Comparison of ENCODE assay signal across 1 cellular context in the genomic region with DNA sequence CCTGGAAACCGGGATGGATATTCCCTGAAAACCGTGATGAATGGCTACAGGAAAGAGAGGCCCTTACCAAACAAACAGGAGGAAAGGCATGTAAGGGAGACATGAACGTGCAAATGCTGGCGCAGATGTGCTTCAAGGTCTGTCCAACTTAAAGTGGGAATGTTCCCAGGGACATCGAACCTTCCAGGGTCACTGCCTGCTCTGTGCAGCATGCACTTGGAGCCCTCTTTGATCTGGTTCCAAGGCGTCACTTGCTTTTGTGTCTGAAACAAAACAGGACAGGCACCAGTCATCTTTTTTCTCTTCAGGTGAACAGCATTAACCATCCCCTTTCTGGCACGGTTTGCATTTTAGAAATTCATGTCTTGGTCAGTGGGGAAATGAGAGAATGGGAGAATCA.
A peak's percentile ranks its signal among the peaks of the same experiment; 100 is the strongest.
TF ChIP-seq lines count a peak whose summit lies in the region.

No MANE protein-coding gene starts in this region.

TF ChIP-seq in HepG2, 621 proteins besides CTCF, POLR2A, EP300 and RAD21 (continued from another document and continues in another):
- peak; percentile 58; the same call in 1 of the 2 replicates for TF ChIP-seq SSRP1 (CRISPR knock-in tag; IDR thresholded peaks at IDR 0.05)
- peak; percentile 83 for TF ChIP-seq SALL1 (CRISPR knock-in tag; IDR thresholded peaks at IDR 0.05)
- TF ChIP-seq ZNF329 (CRISPR knock-in tag; IDR thresholded peaks at IDR 0.05; ENCODE audit: low read depth), result no peak
- TF ChIP-seq SOX5 (CRISPR knock-in tag; IDR thresholded peaks at IDR 0.05; ENCODE audit: borderline replicate concordance), result peak; percentile 94
- TF ChIP-seq SKI (IDR thresholded peaks at IDR 0.05; ENCODE audit: partially characterized antibody), result peak; percentile 27
- TF ChIP-seq, protein P1, sequence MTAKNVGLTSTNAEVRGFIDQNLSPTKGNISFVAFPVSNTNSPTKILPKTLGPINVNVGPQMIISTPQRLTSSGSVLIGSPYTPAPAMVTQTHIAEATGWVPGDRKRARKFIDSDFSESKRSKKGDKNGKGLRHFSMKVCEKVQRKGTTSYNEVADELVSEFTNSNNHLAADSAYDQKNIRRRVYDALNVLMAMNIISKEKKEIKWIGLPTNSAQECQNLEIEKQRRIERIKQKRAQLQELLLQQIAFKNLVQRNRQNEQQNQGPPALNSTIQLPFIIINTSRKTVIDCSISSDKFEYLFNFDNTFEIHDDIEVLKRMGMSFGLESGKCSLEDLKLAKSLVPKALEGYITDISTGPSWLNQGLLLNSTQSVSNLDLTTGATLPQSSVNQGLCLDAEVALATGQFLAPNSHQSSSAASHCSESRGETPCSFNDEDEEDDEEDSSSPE (CRISPR knock-in tag; IDR thresholded peaks at IDR 0.05), result peak; percentile 63
- TF ChIP-seq, protein P2, sequence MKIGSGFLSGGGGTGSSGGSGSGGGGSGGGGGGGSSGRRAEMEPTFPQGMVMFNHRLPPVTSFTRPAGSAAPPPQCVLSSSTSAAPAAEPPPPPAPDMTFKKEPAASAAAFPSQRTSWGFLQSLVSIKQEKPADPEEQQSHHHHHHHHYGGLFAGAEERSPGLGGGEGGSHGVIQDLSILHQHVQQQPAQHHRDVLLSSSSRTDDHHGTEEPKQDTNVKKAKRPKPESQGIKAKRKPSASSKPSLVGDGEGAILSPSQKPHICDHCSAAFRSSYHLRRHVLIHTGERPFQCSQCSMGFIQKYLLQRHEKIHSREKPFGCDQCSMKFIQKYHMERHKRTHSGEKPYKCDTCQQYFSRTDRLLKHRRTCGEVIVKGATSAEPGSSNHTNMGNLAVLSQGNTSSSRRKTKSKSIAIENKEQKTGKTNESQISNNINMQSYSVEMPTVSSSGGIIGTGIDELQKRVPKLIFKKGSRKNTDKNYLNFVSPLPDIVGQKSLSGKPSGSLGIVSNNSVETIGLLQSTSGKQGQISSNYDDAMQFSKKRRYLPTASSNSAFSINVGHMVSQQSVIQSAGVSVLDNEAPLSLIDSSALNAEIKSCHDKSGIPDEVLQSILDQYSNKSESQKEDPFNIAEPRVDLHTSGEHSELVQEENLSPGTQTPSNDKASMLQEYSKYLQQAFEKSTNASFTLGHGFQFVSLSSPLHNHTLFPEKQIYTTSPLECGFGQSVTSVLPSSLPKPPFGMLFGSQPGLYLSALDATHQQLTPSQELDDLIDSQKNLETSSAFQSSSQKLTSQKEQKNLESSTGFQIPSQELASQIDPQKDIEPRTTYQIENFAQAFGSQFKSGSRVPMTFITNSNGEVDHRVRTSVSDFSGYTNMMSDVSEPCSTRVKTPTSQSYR (CRISPR knock-in tag; IDR thresholded peaks at IDR 0.05; ENCODE audit: borderline replicate concordance), result no peak
- TF ChIP-seq ZNF335 (CRISPR knock-in tag; IDR thresholded peaks at IDR 0.05), result peak; percentile 47; the same call in 1 of the 2 replicates
- TF ChIP-seq PPARG (CRISPR knock-in tag; conservative IDR thresholded peaks at IDR 0.05), result peak; percentile 65
- peak; percentile 67 for TF ChIP-seq FOXA3 (CRISPR knock-in tag; IDR thresholded peaks at IDR 0.05)
- TF ChIP-seq AKAP8 (CRISPR knock-in tag; IDR thresholded peaks at IDR 0.05), result no peak
- no peak for TF ChIP-seq NFE2L2 (IDR thresholded peaks at IDR 0.05; ENCODE audit: low read length)
- TF ChIP-seq CEBPG (CRISPR knock-in tag; IDR thresholded peaks at IDR 0.05), result peak; percentile 28; the same call in 1 of the 2 replicates
- TF ChIP-seq KDM1A (CRISPR knock-in tag; IDR thresholded peaks at IDR 0.05), result 0 out of 2 replicates have a peak, but pooled peaks have one; percentile 14
- no peak for TF ChIP-seq ZNF547 (CRISPR knock-in tag; IDR thresholded peaks at IDR 0.05)
- TF ChIP-seq ZFP36 (IDR thresholded peaks at IDR 0.05; ENCODE audit: borderline replicate concordance, low read depth, low read length, partially characterized antibody), result no peak
- no peak for TF ChIP-seq ZNF605 (CRISPR knock-in tag; IDR thresholded peaks at IDR 0.05)
- TF ChIP-seq, protein P3, sequence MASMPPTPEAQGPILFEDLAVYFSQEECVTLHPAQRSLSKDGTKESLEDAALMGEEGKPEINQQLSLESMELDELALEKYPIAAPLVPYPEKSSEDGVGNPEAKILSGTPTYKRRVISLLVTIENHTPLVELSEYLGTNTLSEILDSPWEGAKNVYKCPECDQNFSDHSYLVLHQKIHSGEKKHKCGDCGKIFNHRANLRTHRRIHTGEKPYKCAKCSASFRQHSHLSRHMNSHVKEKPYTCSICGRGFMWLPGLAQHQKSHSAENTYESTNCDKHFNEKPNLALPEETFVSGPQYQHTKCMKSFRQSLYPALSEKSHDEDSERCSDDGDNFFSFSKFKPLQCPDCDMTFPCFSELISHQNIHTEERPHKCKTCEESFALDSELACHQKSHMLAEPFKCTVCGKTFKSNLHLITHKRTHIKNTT (CRISPR knock-in tag; IDR thresholded peaks at IDR 0.05), result no peak
- TF ChIP-seq, protein P4, sequence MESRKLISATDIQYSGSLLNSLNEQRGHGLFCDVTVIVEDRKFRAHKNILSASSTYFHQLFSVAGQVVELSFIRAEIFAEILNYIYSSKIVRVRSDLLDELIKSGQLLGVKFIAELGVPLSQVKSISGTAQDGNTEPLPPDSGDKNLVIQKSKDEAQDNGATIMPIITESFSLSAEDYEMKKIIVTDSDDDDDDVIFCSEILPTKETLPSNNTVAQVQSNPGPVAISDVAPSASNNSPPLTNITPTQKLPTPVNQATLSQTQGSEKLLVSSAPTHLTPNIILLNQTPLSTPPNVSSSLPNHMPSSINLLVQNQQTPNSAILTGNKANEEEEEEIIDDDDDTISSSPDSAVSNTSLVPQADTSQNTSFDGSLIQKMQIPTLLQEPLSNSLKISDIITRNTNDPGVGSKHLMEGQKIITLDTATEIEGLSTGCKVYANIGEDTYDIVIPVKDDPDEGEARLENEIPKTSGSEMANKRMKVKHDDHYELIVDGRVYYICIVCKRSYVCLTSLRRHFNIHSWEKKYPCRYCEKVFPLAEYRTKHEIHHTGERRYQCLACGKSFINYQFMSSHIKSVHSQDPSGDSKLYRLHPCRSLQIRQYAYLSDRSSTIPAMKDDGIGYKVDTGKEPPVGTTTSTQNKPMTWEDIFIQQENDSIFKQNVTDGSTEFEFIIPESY (CRISPR knock-in tag; IDR thresholded peaks at IDR 0.05), result peak; percentile 53; the same call in 1 of the 2 replicates
- 0 out of 2 replicates have a peak, but pooled peaks have one; percentile 35 for TF ChIP-seq FOXJ3 (CRISPR knock-in tag; IDR thresholded peaks at IDR 0.05; ENCODE audit: borderline replicate concordance)
- TF ChIP-seq, protein P5, sequence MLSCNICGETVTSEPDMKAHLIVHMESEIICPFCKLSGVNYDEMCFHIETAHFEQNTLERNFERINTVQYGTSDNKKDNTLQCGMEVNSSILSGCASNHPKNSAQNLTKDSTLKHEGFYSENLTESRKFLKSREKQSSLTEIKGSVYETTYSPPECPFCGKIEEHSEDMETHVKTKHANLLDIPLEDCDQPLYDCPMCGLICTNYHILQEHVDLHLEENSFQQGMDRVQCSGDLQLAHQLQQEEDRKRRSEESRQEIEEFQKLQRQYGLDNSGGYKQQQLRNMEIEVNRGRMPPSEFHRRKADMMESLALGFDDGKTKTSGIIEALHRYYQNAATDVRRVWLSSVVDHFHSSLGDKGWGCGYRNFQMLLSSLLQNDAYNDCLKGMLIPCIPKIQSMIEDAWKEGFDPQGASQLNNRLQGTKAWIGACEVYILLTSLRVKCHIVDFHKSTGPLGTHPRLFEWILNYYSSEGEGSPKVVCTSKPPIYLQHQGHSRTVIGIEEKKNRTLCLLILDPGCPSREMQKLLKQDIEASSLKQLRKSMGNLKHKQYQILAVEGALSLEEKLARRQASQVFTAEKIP (CRISPR knock-in tag; IDR thresholded peaks at IDR 0.05; ENCODE audit: borderline replicate concordance), result no peak
- TF ChIP-seq ZNF367 (CRISPR knock-in tag; IDR thresholded peaks at IDR 0.05; ENCODE audit: borderline replicate concordance), result no peak
- TF ChIP-seq RXRA (CRISPR knock-in tag; IDR thresholded peaks at IDR 0.05), result peak; percentile 84; the same call in 1 of the 2 replicates
- 0 out of 2 replicates have a peak, but pooled peaks have one; percentile 17 for TF ChIP-seq MIER2 (CRISPR knock-in tag; IDR thresholded peaks at IDR 0.05)
- no peak for TF ChIP-seq FIP1L1 (IDR thresholded peaks at IDR 0.05; ENCODE audit: borderline replicate concordance, insufficient read depth, low read depth, low read length)
- TF ChIP-seq, protein P6, sequence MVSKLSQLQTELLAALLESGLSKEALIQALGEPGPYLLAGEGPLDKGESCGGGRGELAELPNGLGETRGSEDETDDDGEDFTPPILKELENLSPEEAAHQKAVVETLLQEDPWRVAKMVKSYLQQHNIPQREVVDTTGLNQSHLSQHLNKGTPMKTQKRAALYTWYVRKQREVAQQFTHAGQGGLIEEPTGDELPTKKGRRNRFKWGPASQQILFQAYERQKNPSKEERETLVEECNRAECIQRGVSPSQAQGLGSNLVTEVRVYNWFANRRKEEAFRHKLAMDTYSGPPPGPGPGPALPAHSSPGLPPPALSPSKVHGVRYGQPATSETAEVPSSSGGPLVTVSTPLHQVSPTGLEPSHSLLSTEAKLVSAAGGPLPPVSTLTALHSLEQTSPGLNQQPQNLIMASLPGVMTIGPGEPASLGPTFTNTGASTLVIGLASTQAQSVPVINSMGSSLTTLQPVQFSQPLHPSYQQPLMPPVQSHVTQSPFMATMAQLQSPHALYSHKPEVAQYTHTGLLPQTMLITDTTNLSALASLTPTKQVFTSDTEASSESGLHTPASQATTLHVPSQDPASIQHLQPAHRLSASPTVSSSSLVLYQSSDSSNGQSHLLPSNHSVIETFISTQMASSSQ (IDR thresholded peaks at IDR 0.05; ENCODE audit: low read depth), result peak; percentile 51; the same call in 1 of the 2 replicates
- TF ChIP-seq, protein P6 (CRISPR knock-in tag; IDR thresholded peaks at IDR 0.05; ENCODE audit: borderline replicate concordance), result peak; percentile 41; the same call in 1 of the 2 replicates
- TF ChIP-seq, protein P7, sequence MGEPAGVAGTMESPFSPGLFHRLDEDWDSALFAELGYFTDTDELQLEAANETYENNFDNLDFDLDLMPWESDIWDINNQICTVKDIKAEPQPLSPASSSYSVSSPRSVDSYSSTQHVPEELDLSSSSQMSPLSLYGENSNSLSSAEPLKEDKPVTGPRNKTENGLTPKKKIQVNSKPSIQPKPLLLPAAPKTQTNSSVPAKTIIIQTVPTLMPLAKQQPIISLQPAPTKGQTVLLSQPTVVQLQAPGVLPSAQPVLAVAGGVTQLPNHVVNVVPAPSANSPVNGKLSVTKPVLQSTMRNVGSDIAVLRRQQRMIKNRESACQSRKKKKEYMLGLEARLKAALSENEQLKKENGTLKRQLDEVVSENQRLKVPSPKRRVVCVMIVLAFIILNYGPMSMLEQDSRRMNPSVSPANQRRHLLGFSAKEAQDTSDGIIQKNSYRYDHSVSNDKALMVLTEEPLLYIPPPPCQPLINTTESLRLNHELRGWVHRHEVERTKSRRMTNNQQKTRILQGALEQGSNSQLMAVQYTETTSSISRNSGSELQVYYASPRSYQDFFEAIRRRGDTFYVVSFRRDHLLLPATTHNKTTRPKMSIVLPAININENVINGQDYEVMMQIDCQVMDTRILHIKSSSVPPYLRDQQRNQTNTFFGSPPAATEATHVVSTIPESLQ (CRISPR knock-in tag; conservative IDR thresholded peaks at IDR 0.05), result no peak
- TF ChIP-seq ZFYVE20 (CRISPR knock-in tag; IDR thresholded peaks at IDR 0.05; ENCODE audit: borderline replicate concordance, low read depth), result no peak
- no peak for TF ChIP-seq JDP2 (CRISPR knock-in tag; IDR thresholded peaks at IDR 0.05; ENCODE audit: borderline replicate concordance)
- TF ChIP-seq, protein P8, sequence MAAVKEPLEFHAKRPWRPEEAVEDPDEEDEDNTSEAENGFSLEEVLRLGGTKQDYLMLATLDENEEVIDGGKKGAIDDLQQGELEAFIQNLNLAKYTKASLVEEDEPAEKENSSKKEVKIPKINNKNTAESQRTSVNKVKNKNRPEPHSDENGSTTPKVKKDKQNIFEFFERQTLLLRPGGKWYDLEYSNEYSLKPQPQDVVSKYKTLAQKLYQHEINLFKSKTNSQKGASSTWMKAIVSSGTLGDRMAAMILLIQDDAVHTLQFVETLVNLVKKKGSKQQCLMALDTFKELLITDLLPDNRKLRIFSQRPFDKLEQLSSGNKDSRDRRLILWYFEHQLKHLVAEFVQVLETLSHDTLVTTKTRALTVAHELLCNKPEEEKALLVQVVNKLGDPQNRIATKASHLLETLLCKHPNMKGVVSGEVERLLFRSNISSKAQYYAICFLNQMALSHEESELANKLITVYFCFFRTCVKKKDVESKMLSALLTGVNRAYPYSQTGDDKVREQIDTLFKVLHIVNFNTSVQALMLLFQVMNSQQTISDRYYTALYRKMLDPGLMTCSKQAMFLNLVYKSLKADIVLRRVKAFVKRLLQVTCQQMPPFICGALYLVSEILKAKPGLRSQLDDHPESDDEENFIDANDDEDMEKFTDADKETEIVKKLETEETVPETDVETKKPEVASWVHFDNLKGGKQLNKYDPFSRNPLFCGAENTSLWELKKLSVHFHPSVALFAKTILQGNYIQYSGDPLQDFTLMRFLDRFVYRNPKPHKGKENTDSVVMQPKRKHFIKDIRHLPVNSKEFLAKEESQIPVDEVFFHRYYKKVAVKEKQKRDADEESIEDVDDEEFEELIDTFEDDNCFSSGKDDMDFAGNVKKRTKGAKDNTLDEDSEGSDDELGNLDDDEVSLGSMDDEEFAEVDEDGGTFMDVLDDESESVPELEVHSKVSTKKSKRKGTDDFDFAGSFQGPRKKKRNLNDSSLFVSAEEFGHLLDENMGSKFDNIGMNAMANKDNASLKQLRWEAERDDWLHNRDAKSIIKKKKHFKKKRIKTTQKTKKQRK (IDR thresholded peaks at IDR 0.05; ENCODE audit: low read length), result no peak
- TF ChIP-seq, protein P9, sequence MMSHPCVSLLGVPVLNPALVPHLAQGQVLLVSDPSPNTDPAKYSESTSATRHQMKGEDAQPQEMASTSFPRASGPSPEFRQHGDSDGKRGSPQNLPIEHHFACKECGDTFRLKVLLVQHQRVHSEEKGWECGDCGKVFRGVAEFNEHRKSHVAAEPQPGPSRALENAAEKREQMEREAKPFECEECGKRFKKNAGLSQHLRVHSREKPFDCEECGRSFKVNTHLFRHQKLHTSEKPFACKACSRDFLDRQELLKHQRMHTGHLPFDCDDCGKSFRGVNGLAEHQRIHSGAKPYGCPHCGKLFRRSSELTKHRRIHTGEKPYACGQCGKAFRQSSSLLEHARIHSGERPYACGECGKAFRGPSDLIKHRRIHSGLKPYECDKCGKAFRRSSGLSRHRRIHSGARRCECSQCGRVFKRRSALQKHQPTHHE (CRISPR knock-in tag; IDR thresholded peaks at IDR 0.05; ENCODE audit: borderline replicate concordance), result no peak
